ENCODE assay signal across 10 cellular contexts in the genomic region with DNA sequence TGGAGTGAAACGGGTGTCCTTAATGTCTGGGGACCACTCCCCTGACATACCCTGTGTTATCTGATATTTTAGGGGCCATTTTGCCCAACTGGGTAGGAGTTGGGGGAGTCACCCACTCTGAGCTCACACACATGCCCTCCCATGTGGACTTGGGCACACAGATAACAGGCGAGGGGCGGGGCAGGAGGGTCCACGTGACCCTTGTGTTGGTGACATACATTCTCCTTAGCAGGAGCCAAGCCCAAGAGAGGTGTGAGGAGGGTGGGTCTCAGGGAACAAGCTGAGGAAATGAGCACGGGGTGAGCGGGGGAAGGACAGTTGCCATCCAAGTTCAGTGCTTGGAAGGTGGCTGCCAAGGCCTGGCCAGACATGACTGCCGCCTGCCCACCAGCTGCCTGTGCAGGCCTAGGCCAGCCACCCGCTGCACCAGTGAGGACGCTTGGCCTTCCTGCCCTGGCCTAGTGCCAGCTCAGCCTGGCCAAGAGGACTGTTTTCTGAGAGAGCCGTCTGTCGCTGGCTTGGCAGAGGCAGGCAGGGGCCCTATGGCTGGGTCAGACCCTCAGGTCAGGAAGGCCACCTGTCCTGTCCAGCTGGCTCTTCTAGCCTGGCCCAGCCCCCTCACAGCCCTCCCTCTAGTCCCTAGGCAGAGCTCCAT. TPM values are rescaled to one million over a fixed set of nuclear protein-coding genes. Genes with fewer than 3 reads are reported as not detected.
DNase-seq lines count a peak whose midpoint lies in the region; ATAC-seq and TF ChIP-seq lines count a peak whose summit lies in the region.
"Had no signal": no experiment of that assay in that cellular context is flagged by ENCODE, and none has a peak within 500 bp of the region (broad histone marks: within the 10 kb centered on the region; RNA-seq: fewer than 3 reads in every experiment).

No MANE protein-coding gene starts in this region.

- H3K4me3 ChIP-seq in esophagus squamous epithelium: no peak overlapping the region

- H3K4me1 ChIP-seq in foreskin keratinocyte: no peaks in the 10 kb centered on the region
- H3K4me1 ChIP-seq in esophagus squamous epithelium: peaks cover 7 to 12% (median 11%) of the 10 kb centered on the region in 3 donors

- WGBS in esophagus squamous epithelium, 2 donors: 29% methylated on average over 5 of the region's 11 CpGs; no CpG with 5 or more reads in 1 of the 2 donors

- peak overlapping the region; percentile 80 for H3K27ac ChIP-seq in RWPE1
- H3K27ac ChIP-seq in foreskin keratinocyte: no peak overlapping the region
- H3K27ac ChIP-seq in esophagus squamous epithelium: peak overlapping the region in 1 of 4 donors; percentile 34
- H3K27ac ChIP-seq: KMS-11 had no signal

- CTCF ChIA-PET in RWPE1 (lab: Yijun Ruan, JAX): interaction anchor here (0.6 to 0.9 kb wide), 3 partner anchors 23 to 553 kb away, joined by 3 read pairs; no protein-coding TSS in a partner anchor

- TF ChIP-seq CTCF in RWPE1 (conservative IDR thresholded peaks at IDR 0.05; ENCODE audit: low read depth): no peak
- no peak for TF ChIP-seq CTCF in foreskin keratinocyte (conservative IDR thresholded peaks at IDR 0.05)
- no peak for TF ChIP-seq CTCF in esophagus squamous epithelium (IDR thresholded peaks at IDR 0.05)

- peak; percentile 2 for ATAC-seq in foreskin keratinocyte
- no peak for ATAC-seq in GM19463 (IDR thresholded peaks at IDR 0.05; ENCODE audit: unreplicated experiment)
- ATAC-seq in HG02798 (IDR thresholded peaks at IDR 0.05; ENCODE audit: poor library complexity, unreplicated experiment): no peak

- H3K27me3 ChIP-seq in foreskin keratinocyte: peaks cover 41% of the 10 kb centered on the region
- peaks cover 0 to 18% (median 0%) of the 10 kb centered on the region in 4 donors for H3K27me3 ChIP-seq in esophagus squamous epithelium

- intact Hi-C loops in esophagus squamous epithelium (cut with DNase I): no loop called here

- no peaks in the 10 kb centered on the region for H3K36me3 ChIP-seq in esophagus squamous epithelium

- DNase-seq in DMS 273 treated with DMSO at 0.1 percent for 48 hours (lab: John Stamatoyannopoulos, UW) (peak; percentile 52), RWPE1 (ENCODE audit: low spot score) (peak; percentile 25), foreskin keratinocyte (peak in 1 of 2 donors; percentile 21), nucleus accumbens (lab: John Stamatoyannopoulos, UW) (peak in 32 of 56 donors; percentile 5 to 65 (median 24)), NOMO-1 treated with dmso at 0.1 percent for 144 hours (lab: John Stamatoyannopoulos, UW; ENCODE audit: unreplicated experiment) (no peak), esophagus squamous epithelium (lab: John Stamatoyannopoulos, UW) (no peak)
- DNase-seq: activated CD8-positive, alpha-beta memory T cell treated with anti-CD3 and anti-CD28 coated beads, Interleukin-2, amount 50 U/mL, for 48 hours had no signal

- H3K9me3 ChIP-seq in esophagus squamous epithelium: no peaks in the 10 kb centered on the region

- no peak for TF ChIP-seq POLR2A in esophagus squamous epithelium (IDR thresholded peaks at IDR 0.05)

- POLR2A ChIA-PET in RWPE1 (lab: Yijun Ruan, JAX; ENCODE audit: low non-redundant PET): no interaction called here

RNA-seq across cellular contexts. Expression of a gene that starts 31.3 kb away (rescaled TPM):
- total RNA-seq in foreskin keratinocyte (34.7 and 35.6 TPM in 2 replicates), esophagus squamous epithelium (10 to 100 TPM; 24.2 to 41.6 (median 30.6) TPM)
- 38.3 and 38.9 TPM in 2 replicates for polyA plus RNA-seq in foreskin keratinocyte

RNA-seq across cellular contexts. Expression of a gene that starts 40.0 kb away (rescaled TPM):
- total RNA-seq in foreskin keratinocyte (18.6 and 19.8 TPM in 2 replicates), esophagus squamous epithelium (10 to 100 TPM; 18.1 to 21.9 (median 20.5) TPM)
- polyA plus RNA-seq in foreskin keratinocyte: 26.0 and 27.3 TPM in 2 replicates

RNA-seq across cellular contexts. Expression of a gene that starts 40.1 kb away (rescaled TPM):
- total RNA-seq in foreskin keratinocyte: 19.4 and 23.9 TPM in 2 replicates
- 18.9 and 22.2 TPM in 2 replicates for polyA plus RNA-seq in foreskin keratinocyte
- total RNA-seq in esophagus squamous epithelium: 10 to 100 TPM; 10.4 to 21.2 (median 16.1) TPM

RNA-seq across cellular contexts. Expression of a gene that starts 45.1 kb away (rescaled TPM):
- total RNA-seq in foreskin keratinocyte (0.44 and 0.46 TPM in 2 replicates), esophagus squamous epithelium (1 to 10 TPM in 1 of 4 donors, not detected in 3; 1.1 TPM)
- polyA plus RNA-seq in foreskin keratinocyte: 0.53 and 0.58 TPM in 2 replicates

RNA-seq across cellular contexts. Expression of a gene that starts 50.0 kb away (rescaled TPM):
- total RNA-seq in foreskin keratinocyte (22.1 and 23.8 TPM in 2 replicates), esophagus squamous epithelium (10 to 100 TPM; 11.9 to 31.7 (median 24.9) TPM)
- 28.5 and 29.4 TPM in 2 replicates for polyA plus RNA-seq in foreskin keratinocyte

Comparison
In these comparisons a context has a peak if more than half of its experiments do, and no peak if none do; other contexts are left out.
1. DNase-seq: peak in DMS 273 treated with DMSO at 0.1 percent for 48 hours (single experiment), RWPE1 (single experiment) and nucleus accumbens (32 of 56); none in NOMO-1 treated with dmso at 0.1 percent for 144 hours (single experiment) and esophagus squamous epithelium (single experiment).